ENCODE assay signal across 21 cellular contexts in genomic region chr20:63316502-63316921, GRCh38. TPM values are rescaled to one million over a fixed set of nuclear protein-coding genes. Genes with fewer than 3 reads are reported as not detected.
A peak's percentile ranks its signal among the peaks of the same experiment; 100 is the strongest.
DNase-seq lines count a peak whose midpoint lies in the region; ATAC-seq, FAIRE-seq and TF ChIP-seq lines count a peak whose summit lies in the region.
"Had no signal": no experiment of that assay in that cellular context is flagged by ENCODE, and none has a peak within 500 bp of the region (broad histone marks: within the 10 kb centered on the region; RNA-seq: fewer than 3 reads in every experiment).

No MANE protein-coding gene starts in this region.

- H3K9me3 ChIP-seq in right lobe of liver (no peaks in the 10 kb centered on the region), HepG2 (ENCODE audit: low read length) (no peaks in the 10 kb centered on the region), osteoblast (ENCODE audit: low read depth, low read length) (no peaks in the 10 kb centered on the region), tibial artery (no peaks in the 10 kb centered on the region)

- no peak overlapping the region for H2AFZ ChIP-seq in HepG2 (ENCODE audit: low read length)
- no peak overlapping the region for H2AFZ ChIP-seq in osteoblast (ENCODE audit: low read length)

- CTCF ChIA-PET in HepG2 (lab: Yijun Ruan, JAX; ENCODE audit: low intra/inter-chr PET ratio, low total read pairs) = no interaction called here

- H3K27ac Mint-ChIP-seq in chondrocyte (ENCODE audit: unreplicated experiment) = no peak overlapping the region
- H3K27ac Mint-ChIP-seq: CD4-positive, alpha-beta memory T cell had no signal

- no peak overlapping the region for H3K9ac ChIP-seq in HepG2 (ENCODE audit: insufficient read depth, low read depth, low read length)

- BruUV-seq in HepG2 (replicated peaks; lab: Mats Ljungman, UMichigan) = no TSS peak

- POLR2A ChIA-PET in HepG2 (lab: Yijun Ruan, JAX) = no interaction called here

- TF ChIP-seq CTCF in right lobe of liver (IDR thresholded peaks at IDR 0.05) = no peak
- TF ChIP-seq CTCF in HepG2 (CRISPR knock-in tag; IDR thresholded peaks at IDR 0.05) = no peak
- no peak for TF ChIP-seq CTCF in chondrocyte (IDR thresholded peaks at IDR 0.05)
- TF ChIP-seq CTCF in osteoblast (IDR thresholded peaks at IDR 0.05; ENCODE audit: extremely low read depth, low read depth, low read length) = no peak
- no peak for TF ChIP-seq CTCF in tibial artery (IDR thresholded peaks at IDR 0.05)

- H4K20me1 ChIP-seq in HepG2 (ENCODE audit: insufficient read depth, low read length) (peaks cover 5% of the 10 kb centered on the region; the same call in 1 of the 2 replicates), osteoblast (ENCODE audit: insufficient read depth, low read length) (no peaks in the 10 kb centered on the region)

- no peaks in the 10 kb centered on the region for H3K4me1 Mint-ChIP-seq in chondrocyte (ENCODE audit: low read depth)
- H3K4me1 Mint-ChIP-seq: CD4-positive, alpha-beta memory T cell had no signal

- no peaks in the 10 kb centered on the region for H3K9me3 Mint-ChIP-seq in chondrocyte (ENCODE audit: low read depth)
- H3K9me3 Mint-ChIP-seq: CD4-positive, alpha-beta memory T cell had no signal

- H3K79me2 ChIP-seq in HepG2 (ENCODE audit: insufficient read depth, low read length) = no peaks in the 10 kb centered on the region
- no peaks in the 10 kb centered on the region for H3K79me2 ChIP-seq in osteoblast (ENCODE audit: insufficient read depth, low read length)

- H3K36me3 ChIP-seq in right lobe of liver = no peaks in the 10 kb centered on the region
- no peaks in the 10 kb centered on the region for H3K36me3 ChIP-seq in HepG2 (replicated peaks in 1 of 2; ENCODE audit: control insufficient read depth in 1 of 2, insufficient read depth in 2 of 2, low read length in 2 of 2)
- H3K36me3 ChIP-seq in osteoblast (ENCODE audit: insufficient read depth, low read length) = no peaks in the 10 kb centered on the region
- H3K36me3 ChIP-seq in tibial artery = no peaks in the 10 kb centered on the region

- H3K4me2 ChIP-seq in HepG2 (ENCODE audit: low read depth, low read length) (no peak overlapping the region), osteoblast (ENCODE audit: insufficient read depth, low read length) (no peak overlapping the region)

- no peaks in the 10 kb centered on the region for H3K36me3 Mint-ChIP-seq in chondrocyte (ENCODE audit: low read depth)
- H3K36me3 Mint-ChIP-seq: CD4-positive, alpha-beta memory T cell had no signal

- TF ChIP-seq RAD21 in HepG2 (CRISPR knock-in tag; IDR thresholded peaks at IDR 0.05) = no peak

- 63% methylated on average over 10 of the region's 14 CpGs for WGBS in right lobe of liver (ENCODE audit: insufficient coverage, low coverage, low lambda C conversion rate, missing lambda C conversion rate)
- 37% methylated on average over 14 of the region's 14 CpGs for WGBS in HepG2 (ENCODE audit: low lambda C conversion rate)

- FAIRE-seq in HepG2 (lab: Jason Lieb, UNC) = no peak
- FAIRE-seq: D721Med, K562 had no signal

- H3K4me3 ChIP-seq in right lobe of liver (no peak overlapping the region), HepG2 (replicated peaks in 1 of 3; ENCODE audit: insufficient read depth in 1 of 3, low read depth in 2 of 3, low read length in 3 of 3) (no peak overlapping the region), osteoblast (ENCODE audit: insufficient read depth, low read length) (no peak overlapping the region), tibial artery (no peak overlapping the region)
- H3K4me3 ChIP-seq: K562 had no signal

- no peak for ATAC-seq in right lobe of liver
- ATAC-seq in HepG2 = no peak
- ATAC-seq in SK-N-SH treated with all-trans-retinoic acid at 6 μM for 48 hours = no peak
- ATAC-seq: K562 had no signal

- H3K27ac ChIP-seq in right lobe of liver = no peak overlapping the region
- H3K27ac ChIP-seq in HepG2 (ENCODE audit: extremely low read length, insufficient read depth, low read length) = no peak overlapping the region
- no peak overlapping the region for H3K27ac ChIP-seq in osteoblast (ENCODE audit: low read depth, low read length)
- H3K27ac ChIP-seq in tibial artery = no peak overlapping the region
- H3K27ac ChIP-seq: HL-60 had no signal

- TF ChIP-seq POLR2A in right lobe of liver (IDR thresholded peaks at IDR 0.05) = no peak
- TF ChIP-seq POLR2A in HepG2 (IDR thresholded peaks at IDR 0.05; ENCODE audit: insufficient read depth in 1 of 2, low read depth in 2 of 2, low read length in 2 of 2) = no peak

- H3K4me1 ChIP-seq in right lobe of liver = no peaks in the 10 kb centered on the region
- no peaks in the 10 kb centered on the region for H3K4me1 ChIP-seq in HepG2 (ENCODE audit: insufficient read depth, low read length)
- H3K4me1 ChIP-seq in osteoblast (ENCODE audit: insufficient read depth, low read length) = no peaks in the 10 kb centered on the region
- no peaks in the 10 kb centered on the region for H3K4me1 ChIP-seq in tibial artery

- H3K27me3 ChIP-seq in right lobe of liver = no peaks in the 10 kb centered on the region
- peaks cover 11 to 55% of the 10 kb centered on the region in 2 experiments; a peak in 4 of 5 replicates for H3K27me3 ChIP-seq in HepG2 (ENCODE audit: control insufficient read depth in 1 of 2, insufficient read depth in 2 of 2, low read length in 2 of 2)
- no peaks in the 10 kb centered on the region for H3K27me3 ChIP-seq in osteoblast (ENCODE audit: insufficient read depth, low read length)
- peaks cover 0 to 73% of the 10 kb centered on the region in 2 donors for H3K27me3 ChIP-seq in tibial artery

- intact Hi-C loops in right lobe of liver (cut with DNase I) (no loop called here), HepG2 (cut with micrococcal nuclease; ENCODE audit: unreplicated experiment) (no loop called here), tibial artery (cut with DNase I; ENCODE audit: low total_unique reads) (no loop called here)

- H3K27me3 Mint-ChIP-seq in chondrocyte (ENCODE audit: low read depth) = no peaks in the 10 kb centered on the region

- peak in 2 of 3 donors; percentile 7 to 40 for DNase-seq in right lobe of liver
- no peak for DNase-seq in HepG2 (ENCODE audit: low spot score)
- peak; percentile 56 for DNase-seq in chondrocyte (ENCODE audit: low spot score)
- peak; percentile 94 for DNase-seq in osteoblast (ENCODE audit: insufficient read length, low spot score, missing footprints)
- DNase-seq in tibial artery = peak; percentile 11 to 49
- no peak for DNase-seq in NCI-H748 treated with DMSO at 0.1 percent for 48 hours (lab: John Stamatoyannopoulos, UW)
- no peak for DNase-seq in NCI-H526 (lab: John Stamatoyannopoulos, UW)
- DNase-seq: CD4-positive, alpha-beta memory T cell; DMS79 treated with DMSO at 0.1 percent for 48 hours; HCEC 1CT; MV-4-11; NCI-H1417; NCI-H187 treated with DMSO at 0.1 percent for 48 hours; NCI-H446 had no signal

- TF ChIP-seq EP300 in HepG2 (IDR thresholded peaks at IDR 0.05; ENCODE audit: low read depth in 2 of 2, low read length in 2 of 2) (no peak), HepG2 (CRISPR knock-in tag; IDR thresholded peaks at IDR 0.05; ENCODE audit: borderline replicate concordance) (no peak)

- in situ Hi-C loops in HepG2 (cut with HindIII; ENCODE audit: extremely low pct_ligation_motif_present, low pct_unique_long_range_greater_than_20kb) = no loop called here

- H3K4me3 Mint-ChIP-seq in chondrocyte (ENCODE audit: unreplicated experiment) = no peak overlapping the region
- H3K4me3 Mint-ChIP-seq: CD4-positive, alpha-beta memory T cell had no signal

RNA-seq across cellular contexts. Expression of gene COL20A1, which starts 23.5 kb away (rescaled TPM):
- not detected for total RNA-seq in right lobe of liver
- not detected in 2 replicates for total RNA-seq in HepG2 (2016; rRNA removed; fragmentation: Illumina TruSeq; extraction: Trizol)
- not detected in 2 replicates for total RNA-seq in HepG2 (2016; cell fraction: cytosol; rRNA removed; fragmentation: Illumina TruSeq; extraction: Trizol; ENCODE audit: low read depth)
- not detected in 2 replicates for total RNA-seq in HepG2 (2016; cell fraction: insoluble cytoplasmic fraction; rRNA removed; fragmentation: Illumina TruSeq; extraction: Trizol)
- not detected in 2 replicates for total RNA-seq in HepG2 (2016; cell fraction: membrane; rRNA removed; fragmentation: Illumina TruSeq; extraction: Trizol)
- not detected in 2 replicates for total RNA-seq in HepG2 (2016; cell fraction: nucleus; rRNA removed; fragmentation: Illumina TruSeq; extraction: Trizol)
- 0.03 TPM in 1 of 2 replicates, not detected in the other for polyA plus RNA-seq in HepG2 (2011; rRNA removed)
- polyA plus RNA-seq in HepG2 (2011; cell fraction: cytosol; rRNA removed) = 0.03 TPM in 1 of 2 replicates, not detected in the other
- polyA plus RNA-seq in HepG2 (2011; cell fraction: nucleus; rRNA removed) = 0.09 and 0.14 TPM in 2 replicates
- polyA plus RNA-seq in HepG2 (2012) = not detected in 2 replicates
- polyA plus RNA-seq in HepG2 (2016; cell fraction: cytosol; fragmentation: Illumina TruSeq; extraction: Trizol; ENCODE audit: low read depth) = not detected in 2 replicates
- polyA plus RNA-seq in HepG2 (2016; cell fraction: insoluble cytoplasmic fraction; fragmentation: Illumina TruSeq; extraction: Trizol; ENCODE audit: low read depth) = not detected in 2 replicates
- not detected in 2 replicates for polyA plus RNA-seq in HepG2 (2016; cell fraction: membrane; fragmentation: Illumina TruSeq; extraction: Trizol; ENCODE audit: low read depth)
- not detected in 2 replicates for polyA plus RNA-seq in HepG2 (2016; cell fraction: nucleus; fragmentation: Illumina TruSeq; extraction: Trizol; ENCODE audit: insufficient read depth, low read depth)
- polyA minus RNA-seq in HepG2 (2011; rRNA and poly(A)+ RNA removed; ENCODE audit: low replicate concordance) = not detected in 2 replicates
- not detected in 2 replicates for polyA minus RNA-seq in HepG2 (2011; cell fraction: cytosol; rRNA and poly(A)+ RNA removed)
- polyA minus RNA-seq in HepG2 (2011; cell fraction: nucleus; rRNA and poly(A)+ RNA removed) = under 0.01 and 0.12 TPM in 2 replicates
- total RNA-seq in chondrocyte = 0.21 TPM in 1 of 3 replicates, not detected in the others
- total RNA-seq in osteoblast = not detected in 2 replicates
- total RNA-seq: G401, K562 had no signal
- polyA plus RNA-seq: AG04450; BJ; CD4-positive, alpha-beta memory T cell; K562 had no signal

RNA-seq across cellular contexts. Expression of gene ARFGAP1, which starts 43.9 kb away (rescaled TPM):
- total RNA-seq in right lobe of liver (10 to 100 TPM; 17.4 to 42.8 (median 29.5) TPM), HepG2 (2016; rRNA removed; fragmentation: Illumina TruSeq; extraction: Trizol) (51.4 and 132 TPM in 2 replicates), chondrocyte (117 to 186 TPM (median 124 TPM) in 3 replicates), osteoblast (63.1 and 68.4 TPM in 2 replicates)
- total RNA-seq in HepG2 (2016; cell fraction: cytosol; rRNA removed; fragmentation: Illumina TruSeq; extraction: Trizol; ENCODE audit: low read depth) = 32.3 and 33.5 TPM in 2 replicates
- 44.4 and 147 TPM in 2 replicates for total RNA-seq in HepG2 (2016; cell fraction: insoluble cytoplasmic fraction; rRNA removed; fragmentation: Illumina TruSeq; extraction: Trizol)
- 36.6 and 38.2 TPM in 2 replicates for total RNA-seq in HepG2 (2016; cell fraction: membrane; rRNA removed; fragmentation: Illumina TruSeq; extraction: Trizol)
- total RNA-seq in HepG2 (2016; cell fraction: nucleus; rRNA removed; fragmentation: Illumina TruSeq; extraction: Trizol) = 173 and 206 TPM in 2 replicates
- 132 and 173 TPM in 2 replicates for polyA plus RNA-seq in HepG2 (2011; rRNA removed)
- 40.1 and 86.0 TPM in 2 replicates for polyA plus RNA-seq in HepG2 (2011; cell fraction: cytosol; rRNA removed)
- polyA plus RNA-seq in HepG2 (2011; cell fraction: nucleus; rRNA removed) = 1,804 and 3,077 TPM in 2 replicates
- 112 and 149 TPM in 2 replicates for polyA plus RNA-seq in HepG2 (2012)
- polyA plus RNA-seq in HepG2 (2016; cell fraction: cytosol; fragmentation: Illumina TruSeq; extraction: Trizol; ENCODE audit: low read depth) = 5.1 and 5.7 TPM in 2 replicates
- 47.2 and 54.2 TPM in 2 replicates for polyA plus RNA-seq in HepG2 (2016; cell fraction: insoluble cytoplasmic fraction; fragmentation: Illumina TruSeq; extraction: Trizol; ENCODE audit: low read depth)
- 13.3 and 16.2 TPM in 2 replicates for polyA plus RNA-seq in HepG2 (2016; cell fraction: membrane; fragmentation: Illumina TruSeq; extraction: Trizol; ENCODE audit: low read depth)
- 572 and 622 TPM in 2 replicates for polyA plus RNA-seq in HepG2 (2016; cell fraction: nucleus; fragmentation: Illumina TruSeq; extraction: Trizol; ENCODE audit: insufficient read depth, low read depth)
- polyA minus RNA-seq in HepG2 (2011; rRNA and poly(A)+ RNA removed; ENCODE audit: low replicate concordance) = 69.2 and 278 TPM in 2 replicates
- polyA minus RNA-seq in HepG2 (2011; cell fraction: cytosol; rRNA and poly(A)+ RNA removed) = 47.8 and 61.7 TPM in 2 replicates
- 203 and 232 TPM in 2 replicates for polyA minus RNA-seq in HepG2 (2011; cell fraction: nucleus; rRNA and poly(A)+ RNA removed)

RNA-seq across cellular contexts. Expression of gene CHRNA4, which starts 44.6 kb away (rescaled TPM):
- total RNA-seq in right lobe of liver (100 to 1,000 TPM in 1 of 6 experiments, 10 to 100 TPM in 3, 1 to 10 TPM in 2; 4.6 to 165 (median 26.8) TPM), HepG2 (2016; rRNA removed; fragmentation: Illumina TruSeq; extraction: Trizol) (not detected in 2 replicates), chondrocyte (not detected in 3 replicates), osteoblast (not detected in 2 replicates)
- total RNA-seq in HepG2 (2016; cell fraction: cytosol; rRNA removed; fragmentation: Illumina TruSeq; extraction: Trizol; ENCODE audit: low read depth) = not detected in 2 replicates
- not detected in 2 replicates for total RNA-seq in HepG2 (2016; cell fraction: insoluble cytoplasmic fraction; rRNA removed; fragmentation: Illumina TruSeq; extraction: Trizol)
- total RNA-seq in HepG2 (2016; cell fraction: membrane; rRNA removed; fragmentation: Illumina TruSeq; extraction: Trizol) = not detected in 2 replicates
- total RNA-seq in HepG2 (2016; cell fraction: nucleus; rRNA removed; fragmentation: Illumina TruSeq; extraction: Trizol) = not detected in 2 replicates
- not detected in 2 replicates for polyA plus RNA-seq in HepG2 (2011; rRNA removed)
- polyA plus RNA-seq in HepG2 (2011; cell fraction: cytosol; rRNA removed) = 0.06 TPM in 1 of 2 replicates, not detected in the other
- 0.10 and 0.14 TPM in 2 replicates for polyA plus RNA-seq in HepG2 (2011; cell fraction: nucleus; rRNA removed)
- 0.11 TPM in 1 of 2 replicates, not detected in the other for polyA plus RNA-seq in HepG2 (2012)
- not detected in 2 replicates for polyA plus RNA-seq in HepG2 (2016; cell fraction: cytosol; fragmentation: Illumina TruSeq; extraction: Trizol; ENCODE audit: low read depth)
- not detected in 2 replicates for polyA plus RNA-seq in HepG2 (2016; cell fraction: insoluble cytoplasmic fraction; fragmentation: Illumina TruSeq; extraction: Trizol; ENCODE audit: low read depth)
- polyA plus RNA-seq in HepG2 (2016; cell fraction: membrane; fragmentation: Illumina TruSeq; extraction: Trizol; ENCODE audit: low read depth) = not detected in 2 replicates
- polyA plus RNA-seq in HepG2 (2016; cell fraction: nucleus; fragmentation: Illumina TruSeq; extraction: Trizol; ENCODE audit: insufficient read depth, low read depth) = not detected in 2 replicates
- not detected in 2 replicates for polyA minus RNA-seq in HepG2 (2011; rRNA and poly(A)+ RNA removed; ENCODE audit: low replicate concordance)
- not detected in 2 replicates for polyA minus RNA-seq in HepG2 (2011; cell fraction: cytosol; rRNA and poly(A)+ RNA removed)
- not detected in 2 replicates for polyA minus RNA-seq in HepG2 (2011; cell fraction: nucleus; rRNA and poly(A)+ RNA removed)
- total RNA-seq: CD4-positive, alpha-beta memory T cell; K562 had no signal
- polyA plus RNA-seq: AG04450; BJ; CD4-positive, alpha-beta memory T cell; K562 had no signal

Comparison
In these comparisons a context has a peak if more than half of its experiments do, and no peak if none do; other contexts are left out.
1. DNase-seq: peak in right lobe of liver (2 of 3), chondrocyte (single experiment), osteoblast (single experiment) and tibial artery (2 of 2); none in HepG2 (single experiment), NCI-H748 treated with DMSO at 0.1 percent for 48 hours (single experiment) and NCI-H526 (0 of 2).